In genomic region chr20:63311833-63312243, GRCh38 we compare ENCODE assay signal across 21 cellular contexts. TPM values are rescaled to one million over a fixed set of nuclear protein-coding genes. Genes with fewer than 3 reads are reported as not detected.
DNase-seq lines count a peak whose midpoint lies in the region; ATAC-seq, FAIRE-seq and TF ChIP-seq lines count a peak whose summit lies in the region.
"Had no signal": no experiment of that assay in that cellular context is flagged by ENCODE, and none has a peak within 500 bp of the region (broad histone marks: within the 10 kb centered on the region; RNA-seq: fewer than 3 reads in every experiment).

No MANE protein-coding gene starts in this region.

- no peak for TF ChIP-seq POLR2A in K562 (conservative IDR thresholded peaks at IDR 0.05)

- in situ Hi-C loops in K562 (cut with MboI): no loop called here

- H3K27ac ChIP-seq in right cardiac atrium (ENCODE audit: low read length) (no peak overlapping the region), DND-41 (ENCODE audit: low read length) (no peak overlapping the region), K562 (ENCODE audit: extremely low read depth, low read depth, low read length) (no peak overlapping the region)

- CTCF ChIA-PET in K562 (lab: Yijun Ruan, JAX; ENCODE audit: low intra/inter-chr PET ratio): no interaction called here

- H2AFZ ChIP-seq in DND-41 (ENCODE audit: low read depth, low read length): no peak overlapping the region
- no peak overlapping the region for H2AFZ ChIP-seq in K562 (ENCODE audit: low read depth, low read length)

- H3K4me1 ChIP-seq in right cardiac atrium (ENCODE audit: control insufficient read depth, insufficient read depth, low read length) (no peaks in the 10 kb centered on the region), DND-41 (ENCODE audit: insufficient read depth, low read length) (no peaks in the 10 kb centered on the region), K562 (replicated peaks in 1 of 2; ENCODE audit: control insufficient read depth in 2 of 2, insufficient read depth in 2 of 2, low read length in 2 of 2) (peaks cover 0 to 70% of the 10 kb centered on the region in 2 experiments; a peak in 2 of 5 replicates)

- POLR2A ChIA-PET in K562 (lab: Yijun Ruan, JAX): interaction anchor here (0.7 kb wide), 1 partner anchor 893 kb away, joined by 3 read pairs; no protein-coding TSS in a partner anchor

- no peak overlapping the region for H3K9ac ChIP-seq in DND-41 (ENCODE audit: low read depth, low read length)
- H3K9ac ChIP-seq in K562 (ENCODE audit: insufficient read depth in 1 of 2, low read depth in 2 of 2, low read length in 2 of 2): no peak overlapping the region

- ATAC-seq in right cardiac atrium: no peak
- peak; percentile 66 for ATAC-seq in DND-41 (ENCODE audit: insufficient read depth, low read depth)
- no peak for ATAC-seq in K562
- ATAC-seq: CD8-positive, alpha-beta T cell; GM12878; HCT116 had no signal

- DNase-seq in right cardiac atrium (peak; percentile 3 to 63 (median 52)), cardiac septum (ENCODE audit: low spot score) (no peak), DND-41 (peak; percentile 51), K562 (ENCODE audit: extremely low read depth in 1 of 4, low spot score in 3 of 4) (no peak), OCI-M1 (lab: John Stamatoyannopoulos, UW) (no peak), AG20443 (ENCODE audit: low spot score) (no peak)
- DNase-seq in effector CD8-positive, alpha-beta T cell (lab: John Stamatoyannopoulos, UW): no peak
- DNase-seq: ACHN, AML-193, Calu3, DMS79 treated with DMSO at 0.1 percent for 48 hours, EL, GOT3, H7, HFFc6 had no signal

- H3K9me3 ChIP-seq in right cardiac atrium (ENCODE audit: control insufficient read depth, low read length): no peaks in the 10 kb centered on the region
- no peaks in the 10 kb centered on the region for H3K9me3 ChIP-seq in DND-41 (ENCODE audit: insufficient read depth, low read length, severe bottlenecking)
- no peaks in the 10 kb centered on the region for H3K9me3 ChIP-seq in K562 (replicated peaks; ENCODE audit: control insufficient read depth, insufficient read depth, low read depth, low read length)

- H4K20me1 ChIP-seq in DND-41 (ENCODE audit: insufficient read depth, low read length) (peaks cover 9% of the 10 kb centered on the region), K562 (replicated peaks; ENCODE audit: control insufficient read depth, insufficient read depth, low read length) (peaks cover 12% of the 10 kb centered on the region; the same call in 1 of the 2 replicates)

- no TSS peak for BruUV-seq in K562 (replicated peaks; lab: Mats Ljungman, UMichigan)

- no peak for FAIRE-seq in K562 (lab: Jason Lieb, UNC)
- FAIRE-seq: A204.1, GM12878 had no signal

- H3K9me1 ChIP-seq in K562 (ENCODE audit: control insufficient read depth, insufficient read depth, low read length): no peaks in the 10 kb centered on the region

- H3K36me3 ChIP-seq in DND-41 (ENCODE audit: insufficient read depth, low read length) (no peaks in the 10 kb centered on the region), K562 (ENCODE audit: control insufficient read depth, insufficient read depth, low read length) (no peaks in the 10 kb centered on the region)

- H3K4me2 ChIP-seq in DND-41 (ENCODE audit: insufficient read depth, low read length) (no peak overlapping the region), K562 (ENCODE audit: insufficient read depth, low read length) (no peak overlapping the region)

- WGBS in right cardiac atrium: 74% methylated on average over 18 of the region's 18 CpGs
- WGBS in K562 (ENCODE audit: insufficient coverage, low coverage, missing lambda C conversion rate): 2% methylated on average over 17 of the region's 18 CpGs

- intact Hi-C loops in right cardiac atrium (cut with DNase I) (no loop called here), cardiac septum (cut with DNase I) (no loop called here), K562 (cut with micrococcal nuclease) (loop anchor here (2.0 kb wide), 1 partner anchor 69 kb away; no protein-coding TSS in a partner anchor)

- H3K4me3 ChIP-seq in right cardiac atrium (ENCODE audit: low read length): no peak overlapping the region
- H3K4me3 ChIP-seq in DND-41 (ENCODE audit: low read depth in 1 of 2, low read length in 2 of 2): no peak overlapping the region
- no peak overlapping the region for H3K4me3 ChIP-seq in K562
- H3K4me3 ChIP-seq: GM12878 had no signal

- H3K27me3 ChIP-seq in right cardiac atrium (ENCODE audit: control insufficient read depth, insufficient read depth) (no peaks in the 10 kb centered on the region), DND-41 (ENCODE audit: insufficient read depth, low read length, poor library complexity) (no peaks in the 10 kb centered on the region), K562 (ENCODE audit: control insufficient read depth in 2 of 2, insufficient read depth in 2 of 2, low read length in 2 of 2) (peaks cover 0 to 56% of the 10 kb centered on the region in 2 experiments; a peak in 2 of 5 replicates)

- no peak for TF ChIP-seq EP300 in K562 (IDR thresholded peaks at IDR 0.05; ENCODE audit: low read length)

- TF ChIP-seq RAD21 in K562 (CRISPR knock-in tag; conservative IDR thresholded peaks at IDR 0.05 in 1 of 2, IDR thresholded peaks at IDR 0.05 in 1 of 2): no peak

- H3K79me2 ChIP-seq in DND-41 (ENCODE audit: insufficient read depth, low read length): no peaks in the 10 kb centered on the region
- no peaks in the 10 kb centered on the region for H3K79me2 ChIP-seq in K562 (ENCODE audit: control insufficient read depth, insufficient read depth, low read length)

- no peak for TF ChIP-seq CTCF in DND-41 (IDR thresholded peaks at IDR 0.05; ENCODE audit: borderline replicate concordance, extremely low read depth, low read length, poor library complexity, severe bottlenecking)
- no peak for TF ChIP-seq CTCF in K562 (IDR thresholded peaks at IDR 0.05 in 2 of 3, conservative IDR thresholded peaks at IDR 0.05 in 1 of 3; ENCODE audit: insufficient read depth in 2 of 3, low read depth in 1 of 3, low read length in 3 of 3)

RNA-seq across cellular contexts. Expression of gene COL20A1, which starts 18.9 kb away (rescaled TPM):
- total RNA-seq in right cardiac atrium (not detected), cardiac septum (0.22 TPM), K562 (2014; rRNA removed) (not detected in 2 replicates), K562 (2014; rRNA removed; fragmentation: Illumina TruSeq; extraction: Trizol) (not detected in 2 replicates), K562 (2015; rRNA removed; fragmentation: Illumina TruSeq; extraction: Trizol) (not detected in 2 replicates), K562 (2021) (not detected in 2 replicates)
- polyA plus RNA-seq in right cardiac atrium (not detected), K562 (2011; rRNA removed) (not detected in 2 replicates), K562 (2014; fragmentation: Illumina TruSeq; extraction: Trizol) (not detected in 2 replicates), K562 (2014; fragmentation: Nextera tagmentation; extraction: Ambion mirVana) (not detected), K562 (2014; rRNA removed) (not detected in 2 replicates)
- 0.12 and 0.19 TPM in 2 replicates for total RNA-seq in K562 (2011; cell fraction: chromatin; rRNA removed; ENCODE audit: low replicate concordance)
- 0.26 and 0.33 TPM in 2 replicates for total RNA-seq in K562 (2011; cell fraction: nucleolus; rRNA removed)
- 0.15 TPM in 1 of 2 replicates, not detected in the other for total RNA-seq in K562 (2011; cell fraction: nucleoplasm; rRNA removed)
- under 0.01 TPM in 1 of 2 replicates, not detected in the other for polyA plus RNA-seq in K562 (2011; cell fraction: cytosol; rRNA removed)
- 0.06 and 0.26 TPM in 2 replicates for polyA plus RNA-seq in K562 (2011; cell fraction: nucleus; rRNA removed)
- 0.06 TPM in 1 of 2 replicates, not detected in the other for polyA plus RNA-seq in K562 (2012)
- not detected in 2 replicates for polyA minus RNA-seq in K562 (2011; rRNA and poly(A)+ RNA removed)
- not detected in 2 replicates for polyA minus RNA-seq in K562 (2011; cell fraction: cytosol; rRNA and poly(A)+ RNA removed)
- polyA minus RNA-seq in K562 (2011; cell fraction: nucleus; rRNA and poly(A)+ RNA removed): not detected in 2 replicates
- total RNA-seq: Calu3, G401, GM12878 had no signal
- polyA plus RNA-seq: BJ, GM12878 had no signal

RNA-seq across cellular contexts. Expression of gene ARFGAP1, which starts 39.2 kb away (rescaled TPM):
- total RNA-seq in right cardiac atrium (10 to 100 TPM; 39.5 to 50.7 (median 41.7) TPM), cardiac septum (49.5 TPM), K562 (2014; rRNA removed) (42.4 and 44.3 TPM in 2 replicates), K562 (2014; rRNA removed; fragmentation: Illumina TruSeq; extraction: Trizol) (15.7 and 17.6 TPM in 2 replicates), K562 (2015; rRNA removed; fragmentation: Illumina TruSeq; extraction: Trizol) (33.5 and 33.9 TPM in 2 replicates), K562 (2021) (85.3 and 102 TPM in 2 replicates)
- polyA plus RNA-seq in right cardiac atrium (36.9 TPM), K562 (2011; rRNA removed) (39.1 and 89.8 TPM in 2 replicates), K562 (2014; fragmentation: Illumina TruSeq; extraction: Trizol) (24.9 and 45.2 TPM in 2 replicates), K562 (2014; fragmentation: Nextera tagmentation; extraction: Ambion mirVana) (under 1 TPM; 0.53 to 0.95 TPM), K562 (2014; rRNA removed) (54.4 and 73.2 TPM in 2 replicates)
- 379 and 853 TPM in 2 replicates for total RNA-seq in K562 (2011; cell fraction: chromatin; rRNA removed; ENCODE audit: low replicate concordance)
- 493 and 502 TPM in 2 replicates for total RNA-seq in K562 (2011; cell fraction: nucleolus; rRNA removed)
- 305 and 355 TPM in 2 replicates for total RNA-seq in K562 (2011; cell fraction: nucleoplasm; rRNA removed)
- polyA plus RNA-seq in K562 (2011; cell fraction: cytosol; rRNA removed): 59.1 and 89.5 TPM in 2 replicates
- 848 and 934 TPM in 2 replicates for polyA plus RNA-seq in K562 (2011; cell fraction: nucleus; rRNA removed)
- 64.7 and 85.4 TPM in 2 replicates for polyA plus RNA-seq in K562 (2012)
- 24.6 and 29.9 TPM in 2 replicates for polyA minus RNA-seq in K562 (2011; rRNA and poly(A)+ RNA removed)
- polyA minus RNA-seq in K562 (2011; cell fraction: cytosol; rRNA and poly(A)+ RNA removed): 33.3 and 40.3 TPM in 2 replicates
- polyA minus RNA-seq in K562 (2011; cell fraction: nucleus; rRNA and poly(A)+ RNA removed): 103 and 183 TPM in 2 replicates

RNA-seq across cellular contexts. Expression of gene CHRNA4, which starts 49.3 kb away (rescaled TPM):
- under 1 TPM in 3 of 4 donors, not detected in 1; 0.17 to 0.54 (median 0.38) TPM for total RNA-seq in right cardiac atrium
- polyA plus RNA-seq in right cardiac atrium: 0.02 TPM
- total RNA-seq in cardiac septum: 0.16 TPM
- not detected in 2 replicates for total RNA-seq in K562 (2011; cell fraction: chromatin; rRNA removed; ENCODE audit: low replicate concordance)
- not detected in 2 replicates for total RNA-seq in K562 (2011; cell fraction: nucleolus; rRNA removed)
- total RNA-seq in K562 (2011; cell fraction: nucleoplasm; rRNA removed): not detected in 2 replicates
- total RNA-seq in K562 (2014; rRNA removed): not detected in 2 replicates
- total RNA-seq in K562 (2014; rRNA removed; fragmentation: Illumina TruSeq; extraction: Trizol): not detected in 2 replicates
- total RNA-seq in K562 (2015; rRNA removed; fragmentation: Illumina TruSeq; extraction: Trizol): not detected in 2 replicates
- total RNA-seq in K562 (2021): 0.02 TPM in 1 of 2 replicates, not detected in the other
- polyA plus RNA-seq in K562 (2011; rRNA removed): not detected in 2 replicates
- not detected in 2 replicates for polyA plus RNA-seq in K562 (2011; cell fraction: cytosol; rRNA removed)
- not detected in 2 replicates for polyA plus RNA-seq in K562 (2011; cell fraction: nucleus; rRNA removed)
- not detected in 2 replicates for polyA plus RNA-seq in K562 (2012)
- not detected in 2 replicates for polyA plus RNA-seq in K562 (2014; fragmentation: Illumina TruSeq; extraction: Trizol)
- polyA plus RNA-seq in K562 (2014; fragmentation: Nextera tagmentation; extraction: Ambion mirVana): not detected
- polyA plus RNA-seq in K562 (2014; rRNA removed): not detected in 2 replicates
- not detected in 2 replicates for polyA minus RNA-seq in K562 (2011; rRNA and poly(A)+ RNA removed)
- not detected in 2 replicates for polyA minus RNA-seq in K562 (2011; cell fraction: cytosol; rRNA and poly(A)+ RNA removed)
- polyA minus RNA-seq in K562 (2011; cell fraction: nucleus; rRNA and poly(A)+ RNA removed): not detected in 2 replicates
- total RNA-seq: Calu3; CD8-positive, alpha-beta T cell; HFFc6 had no signal
- polyA plus RNA-seq: BJ had no signal

RNA-seq across cellular contexts. Expression of gene NKAIN4, which starts 57.6 kb away (rescaled TPM):
- not detected for total RNA-seq in right cardiac atrium
- polyA plus RNA-seq in right cardiac atrium: not detected
- not detected for total RNA-seq in cardiac septum
- total RNA-seq in K562 (2011; cell fraction: chromatin; rRNA removed; ENCODE audit: low replicate concordance): not detected in 2 replicates
- total RNA-seq in K562 (2011; cell fraction: nucleolus; rRNA removed): not detected in 2 replicates
- total RNA-seq in K562 (2011; cell fraction: nucleoplasm; rRNA removed): not detected in 2 replicates
- total RNA-seq in K562 (2014; rRNA removed): not detected in 2 replicates
- not detected in 2 replicates for total RNA-seq in K562 (2014; rRNA removed; fragmentation: Illumina TruSeq; extraction: Trizol)
- not detected in 2 replicates for total RNA-seq in K562 (2015; rRNA removed; fragmentation: Illumina TruSeq; extraction: Trizol)
- total RNA-seq in K562 (2021): not detected in 2 replicates
- polyA plus RNA-seq in K562 (2011; rRNA removed): not detected in 2 replicates
- not detected in 2 replicates for polyA plus RNA-seq in K562 (2011; cell fraction: cytosol; rRNA removed)
- polyA plus RNA-seq in K562 (2011; cell fraction: nucleus; rRNA removed): not detected in 2 replicates
- polyA plus RNA-seq in K562 (2012): not detected in 2 replicates
- not detected in 2 replicates for polyA plus RNA-seq in K562 (2014; fragmentation: Illumina TruSeq; extraction: Trizol)
- polyA plus RNA-seq in K562 (2014; fragmentation: Nextera tagmentation; extraction: Ambion mirVana): not detected
- not detected in 2 replicates for polyA plus RNA-seq in K562 (2014; rRNA removed)
- not detected in 2 replicates for polyA minus RNA-seq in K562 (2011; rRNA and poly(A)+ RNA removed)
- not detected in 2 replicates for polyA minus RNA-seq in K562 (2011; cell fraction: cytosol; rRNA and poly(A)+ RNA removed)
- polyA minus RNA-seq in K562 (2011; cell fraction: nucleus; rRNA and poly(A)+ RNA removed): not detected in 2 replicates
- total RNA-seq: Calu3; CD8-positive, alpha-beta T cell; GM12878; HFFc6 had no signal
- polyA plus RNA-seq: BJ had no signal

Comparison
In these comparisons a context has a peak if more than half of its experiments do, and no peak if none do; other contexts are left out.
1. DNase-seq: peak in right cardiac atrium (3 of 3) and DND-41 (single experiment); none in cardiac septum (single experiment), K562 (0 of 4), OCI-M1 (single experiment), effector CD8-positive, alpha-beta T cell (single experiment) and AG20443 (single experiment).